8 cellular contexts compared by ENCODE assay signal in genomic region chr1:8409107-8409506, GRCh38.
DNase-seq lines count a peak whose midpoint lies in the region; ATAC-seq and TF ChIP-seq lines count a peak whose summit lies in the region.

No MANE protein-coding gene starts in this region.

- H3K36me3 ChIP-seq in GM23248 (ENCODE audit: low read depth) (peaks cover 15% of the 10 kb centered on the region; the same call in 1 of the 2 replicates), osteoblast (ENCODE audit: insufficient read depth, low read length) (peaks cover 27% of the 10 kb centered on the region)

- WGBS in GM23248 (ENCODE audit: low coverage in 1 of 2, low lambda C conversion rate in 2 of 2, missing lambda C conversion rate in 2 of 2), 2 experiments, result 1 to 6% methylated on average over 6 of the region's 6 CpGs

- H4K20me1 ChIP-seq in GM23248 (ENCODE audit: insufficient read depth) (no peaks in the 10 kb centered on the region), osteoblast (ENCODE audit: insufficient read depth, low read length) (no peaks in the 10 kb centered on the region)

- H3K4me1 ChIP-seq in GM23248 (ENCODE audit: insufficient read depth) (peaks cover 61% of the 10 kb centered on the region), osteoblast (ENCODE audit: insufficient read depth, low read length) (peaks cover 62% of the 10 kb centered on the region)

- H3K27ac ChIP-seq in GM23248, result peak overlapping the region; percentile 80
- peak overlapping the region; percentile 98 for H3K27ac ChIP-seq in osteoblast (ENCODE audit: low read depth, low read length)

- H3F3A ChIP-seq in GM23248 (ENCODE audit: insufficient read depth), result peaks cover 57% of the 10 kb centered on the region

- peak overlapping the region; percentile 62 for H3K9ac ChIP-seq in GM23248

- H3K9me2 ChIP-seq in GM23248 (ENCODE audit: insufficient read depth), result no peaks in the 10 kb centered on the region

- TF ChIP-seq CTCF in WI38 (IDR thresholded peaks at IDR 0.05; ENCODE audit: low read depth, low read length) (peak; percentile 39; the same call in 1 of the 2 replicates), foreskin fibroblast (IDR thresholded peaks at IDR 0.05; ENCODE audit: low read depth, low read length) (peak; percentile 59), osteoblast (IDR thresholded peaks at IDR 0.05; ENCODE audit: extremely low read depth, low read depth, low read length) (peak; percentile 63)

- peak overlapping the region; percentile 19 for H3K4me3 ChIP-seq in GM23248
- H3K4me3 ChIP-seq in WI38 (ENCODE audit: low read depth, low read length), result no peak overlapping the region
- H3K4me3 ChIP-seq in foreskin fibroblast (ENCODE audit: low read depth in 1 of 2, low read length in 2 of 2), result peak overlapping the region in 1 of 2 donors; percentile 21
- H3K4me3 ChIP-seq in osteoblast (ENCODE audit: insufficient read depth, low read length), result peak overlapping the region; percentile 1

- H3K79me2 ChIP-seq in GM23248 (ENCODE audit: insufficient read depth) (peaks cover 95% of the 10 kb centered on the region), osteoblast (ENCODE audit: insufficient read depth, low read length) (peaks cover 86% of the 10 kb centered on the region)

- in situ Hi-C loops in GM23248 (cut with MboI), result no loop called here

- H3K27me3 ChIP-seq in GM23248 (replicated peaks; ENCODE audit: insufficient read depth), result no peaks in the 10 kb centered on the region
- H3K27me3 ChIP-seq in osteoblast (ENCODE audit: insufficient read depth, low read length), result no peaks in the 10 kb centered on the region

- peak overlapping the region; percentile 61 for H3K4me2 ChIP-seq in GM23248 (ENCODE audit: unreplicated experiment)
- peak overlapping the region; percentile 65 for H3K4me2 ChIP-seq in osteoblast (ENCODE audit: insufficient read depth, low read length)

- H3K9me3 ChIP-seq in GM23248 (ENCODE audit: low read depth), result no peaks in the 10 kb centered on the region
- no peaks in the 10 kb centered on the region for H3K9me3 ChIP-seq in osteoblast (ENCODE audit: low read depth, low read length)

- DNase-seq in AG08395 (ENCODE audit: low spot score) (peak; percentile 27), GM23248 (peak; percentile 79), foreskin fibroblast (peak; percentile 52 to 74), osteoblast (ENCODE audit: insufficient read length, low spot score, missing footprints) (peak; percentile 80), NCI-H1092 (lab: John Stamatoyannopoulos, UW) (no peak)
- DNase-seq in activated effector memory CD4-positive, alpha-beta T cell treated with anti-CD3 and anti-CD28 coated beads, Interleukin-2, amount 50 U/mL, for 16 hours, result no peak

- H2AFZ ChIP-seq in GM23248 (no peak overlapping the region), osteoblast (ENCODE audit: low read length) (no peak overlapping the region)

- no peak for ATAC-seq in HG02571 (IDR thresholded peaks at IDR 0.05; ENCODE audit: unreplicated experiment)

Comparison
In these comparisons a context has a peak if more than half of its experiments do, and no peak if none do; other contexts are left out.
1. DNase-seq: peak in AG08395 (single experiment), GM23248 (single experiment), foreskin fibroblast (2 of 2) and osteoblast (single experiment); none in activated effector memory CD4-positive, alpha-beta T cell treated with anti-CD3 and anti-CD28 coated beads, Interleukin-2, amount 50 U/mL, for 16 hours (single experiment) and NCI-H1092 (single experiment).
2. Peak in every context shown above with its lines, with median percentiles within 50 percentile points of each other: CTCF ChIP-seq.